ENCODE assay signal across 1 cellular context in genomic region chr18:29123706-29124530, GRCh38.
TF ChIP-seq lines count a peak whose summit lies in the region.

No MANE protein-coding gene starts in this region.

TF ChIP-seq in SK-N-SH, 30 proteins besides CTCF, POLR2A, EP300 and RAD21 (continued from another document):
- TF ChIP-seq ZBTB33 (IDR thresholded peaks at IDR 0.05; ENCODE audit: borderline replicate concordance, low read depth) (no peak), SMC3 (IDR thresholded peaks at IDR 0.05; ENCODE audit: low read depth, low read length) (no peak)
